Comparison of ENCODE assay signal across 11 cellular contexts in the genomic region with DNA sequence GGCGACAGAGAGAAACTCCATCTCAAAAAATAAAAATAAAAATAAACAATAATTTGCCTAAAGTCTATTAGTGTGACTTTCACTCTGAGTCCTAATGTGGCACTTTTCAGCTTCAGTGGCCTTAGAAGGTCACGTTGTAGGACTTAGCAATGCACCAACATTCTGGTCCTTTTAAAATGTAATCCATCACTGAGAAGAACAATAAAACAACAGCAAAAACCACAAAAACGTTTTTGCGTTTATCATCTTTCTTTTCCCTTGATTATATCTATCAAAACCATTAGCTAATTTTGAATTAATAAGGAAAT.
DNase-seq lines count a peak whose midpoint lies in the region; ATAC-seq, FAIRE-seq and TF ChIP-seq lines count a peak whose summit lies in the region.
"Had no signal": no experiment of that assay in that cellular context is flagged by ENCODE, and none has a peak within 500 bp of the region (broad histone marks: within the 10 kb centered on the region; RNA-seq: fewer than 3 reads in every experiment).

No MANE protein-coding gene starts in this region.

- H3K27ac ChIP-seq in sigmoid colon, result no peak overlapping the region
- H3K27ac ChIP-seq: adrenal gland, heart left ventricle had no signal

- no peak for TF ChIP-seq CTCF in sigmoid colon (IDR thresholded peaks at IDR 0.05)

- no peak for TF ChIP-seq EP300 in sigmoid colon (IDR thresholded peaks at IDR 0.05)

- no peak for DNase-seq in GM12892 (ENCODE audit: insufficient read length)
- no peak for DNase-seq in COLO668 (lab: John Stamatoyannopoulos, UW; ENCODE audit: unreplicated experiment)
- no peak for DNase-seq in erythroblast (lab: John Stamatoyannopoulos, UW)
- no peak for DNase-seq in sigmoid colon
- no peak for DNase-seq in GOT3 (lab: John Stamatoyannopoulos, UW)
- DNase-seq: adrenal gland, heart left ventricle, NCI-H82 had no signal

- WGBS in sigmoid colon, 2 donors, result 82 to 86% methylated on average over 4 of the region's 4 CpGs

- H3K27me3 ChIP-seq in sigmoid colon, result no peaks in the 10 kb centered on the region
- H3K27me3 ChIP-seq: adrenal gland, heart left ventricle had no signal

- intact Hi-C loops in sigmoid colon (cut with DNase I), result loop anchor here (10.0 kb wide), 1 partner anchor 192 kb away; the partner anchor contains the start of gene ZNF608

- ATAC-seq in GM19463 (IDR thresholded peaks at IDR 0.05; ENCODE audit: unreplicated experiment) (peak; percentile 33), HG02884 (IDR thresholded peaks at IDR 0.05; ENCODE audit: unreplicated experiment) (peak; percentile 33), HG03571 (IDR thresholded peaks at IDR 0.05; ENCODE audit: unreplicated experiment) (peak; percentile 56)
- ATAC-seq: heart left ventricle had no signal

- peaks cover 0 to 28% (median 16%) of the 10 kb centered on the region in 4 donors for H3K4me1 ChIP-seq in sigmoid colon
- H3K4me1 ChIP-seq: adrenal gland had no signal

- peaks cover 0 to 5% (median 0%) of the 10 kb centered on the region in 4 donors for H3K9me3 ChIP-seq in sigmoid colon
- H3K9me3 ChIP-seq: adrenal gland had no signal

- TF ChIP-seq POLR2A in GM12892 (IDR thresholded peaks at IDR 0.05; ENCODE audit: low read depth, low read length), result no peak
- TF ChIP-seq POLR2A in erythroblast (IDR thresholded peaks at IDR 0.05; ENCODE audit: low read length), result no peak
- TF ChIP-seq POLR2A in sigmoid colon (IDR thresholded peaks at IDR 0.05), result no peak

- H3K4me3 ChIP-seq in sigmoid colon, result no peak overlapping the region
- H3K4me3 ChIP-seq: adrenal gland, heart left ventricle had no signal

- H3K36me3 ChIP-seq in sigmoid colon, result no peaks in the 10 kb centered on the region
- H3K36me3 ChIP-seq: adrenal gland, heart left ventricle had no signal

- FAIRE-seq in GM12892 (lab: Jason Lieb, UNC), result peak; percentile 84
